In the genomic region with DNA sequence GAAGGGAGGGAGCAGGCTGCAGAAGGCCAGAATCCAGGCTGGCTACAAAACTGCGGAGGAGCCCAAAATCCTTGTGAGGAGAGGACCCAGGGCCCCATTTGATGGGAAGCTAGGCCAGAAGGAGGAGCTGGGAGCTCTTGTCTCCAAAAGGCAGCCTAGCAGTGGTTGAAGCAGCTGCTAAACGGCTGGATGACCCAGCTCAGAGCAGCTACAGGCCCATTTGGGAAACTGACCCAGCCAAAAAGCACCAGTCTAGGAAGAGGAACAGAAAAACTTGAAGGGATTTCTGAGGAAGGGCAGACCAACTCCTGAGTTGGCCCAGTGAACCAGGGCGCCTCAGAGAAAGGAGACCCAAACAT, we compare ENCODE assay signal across 8 cellular contexts. TPM values are rescaled to one million over a fixed set of nuclear protein-coding genes. Genes with fewer than 3 reads are reported as not detected.
DNase-seq lines count a peak whose midpoint lies in the region; ATAC-seq and TF ChIP-seq lines count a peak whose summit lies in the region.

No MANE protein-coding gene starts in this region.

- peak overlapping the region; percentile 66 to 84 (median 70) for H3K4me3 Mint-ChIP-seq in brain
- peak overlapping the region; percentile 89 for H3K4me3 Mint-ChIP-seq in memory B cell

- no peaks in the 10 kb centered on the region for H3K9me3 ChIP-seq in HUES6 (ENCODE audit: control insufficient read depth, insufficient read depth, low read depth, low read length)

- peaks cover 10% of the 10 kb centered on the region; the same call in 1 of the 2 replicates for H3K36me3 ChIP-seq in HUES6 (ENCODE audit: control insufficient read depth, insufficient read depth, low read length)

- peak overlapping the region; percentile 57 for H3K9ac ChIP-seq in HUES6 (ENCODE audit: low read length)

- no peak for ATAC-seq in memory B cell (ENCODE audit: low read depth)
- no peak for ATAC-seq in HG02852 (IDR thresholded peaks at IDR 0.05; ENCODE audit: unreplicated experiment)
- ATAC-seq in HG03378 (IDR thresholded peaks at IDR 0.05; ENCODE audit: unreplicated experiment), result no peak
- no peak for ATAC-seq in HG03460 (IDR thresholded peaks at IDR 0.05; ENCODE audit: unreplicated experiment)
- no peak for ATAC-seq in GM21447 (IDR thresholded peaks at IDR 0.05; ENCODE audit: unreplicated experiment)

- peak overlapping the region; percentile 85 for H3K27ac ChIP-seq in 22Rv1
- no peak overlapping the region for H3K27ac ChIP-seq in HUES6 (ENCODE audit: low read depth, low read length)

- H3K36me3 Mint-ChIP-seq in brain, result peaks cover 8% of the 10 kb centered on the region
- peaks cover 8% of the 10 kb centered on the region for H3K36me3 Mint-ChIP-seq in memory B cell

- H3K4me3 ChIP-seq in HUES6 (ENCODE audit: low read depth, low read length), result peak overlapping the region; percentile 73

- TF ChIP-seq CTCF in 22Rv1 (IDR thresholded peaks at IDR 0.05) (no peak), brain (conservative IDR thresholded peaks at IDR 0.05) (no peak)

- H3K4me1 Mint-ChIP-seq in brain, result peaks cover 30% of the 10 kb centered on the region
- peaks cover 29% of the 10 kb centered on the region for H3K4me1 Mint-ChIP-seq in memory B cell

- H3K27ac Mint-ChIP-seq in brain (peak overlapping the region in 2 of 5 experiments; percentile 66 to 93), memory B cell (no peak overlapping the region)

- peaks cover 22% of the 10 kb centered on the region for H3K4me1 ChIP-seq in HUES6 (ENCODE audit: control insufficient read depth, insufficient read depth, low read length)

- H3K9me3 Mint-ChIP-seq in brain (no peaks in the 10 kb centered on the region), memory B cell (no peaks in the 10 kb centered on the region)

- no peaks in the 10 kb centered on the region for H3K27me3 ChIP-seq in HUES6 (ENCODE audit: control insufficient read depth, insufficient read depth, low read length)

- H3K27me3 Mint-ChIP-seq in brain (no peaks in the 10 kb centered on the region), memory B cell (no peaks in the 10 kb centered on the region)

- no peak for DNase-seq in memory B cell (ENCODE audit: low spot score in 2 of 2)

RNA-seq across cellular contexts. Expression of gene RAB43, which starts 1.1 kb away (rescaled TPM):
- 1.8 TPM for polyA plus RNA-seq in brain (ENCODE audit: insufficient read depth, low read depth, low replicate concordance)

RNA-seq across cellular contexts. Expression of gene ISY1, which starts 38.2 kb away (rescaled TPM):
- polyA plus RNA-seq in brain (ENCODE audit: insufficient read depth, low read depth, low replicate concordance), result 33.2 TPM
